Comparison of ENCODE assay signal across 18 cellular contexts in genomic region chr13:92739306-92739818, GRCh38.
"Had no signal": no experiment of that assay in that cellular context is flagged by ENCODE, and none has a peak within 500 bp of the region (broad histone marks: within the 10 kb centered on the region; RNA-seq: fewer than 3 reads in every experiment).

No MANE protein-coding gene starts in this region.

- H3K27me3 ChIP-seq: brain microvascular endothelial cell, foreskin keratinocyte had no signal

- H3K36me3 Mint-ChIP-seq: activated naive CD8-positive, alpha-beta T cell; memory B cell had no signal

- FAIRE-seq: islet of Langerhans had no signal

- H3K36me3 ChIP-seq: brain microvascular endothelial cell, prostate gland had no signal

- H3K9me3 ChIP-seq: prostate gland had no signal

- H3K4me1 Mint-ChIP-seq: memory B cell, nephron had no signal

- DNase-seq: activated CD4-positive, alpha-beta T cell treated with anti-CD3 and anti-CD28 coated beads, Interleukin-2, amount 50 U/mL, for 4 hours; activated effector memory CD4-positive, alpha-beta T cell treated with Interleukin-2 at 50 U/mL for 16 hours; activated T-cell treated with anti-CD3 and anti-CD28 coated beads, Interleukin-2, amount 50 U/mL, for 1 hour; brain microvascular endothelial cell; effector memory CD8-positive, alpha-beta T cell; erythroblast; head of caudate nucleus; stimulated activated CD4-positive, alpha-beta T cell treated with anti-CD3 and anti-CD28 coated beads, Interleukin-2, amount 100 ng/mL, for 24 hours; stimulated activated naive CD4-positive, alpha-beta T cell; trophoblast cell had no signal

- H3K4me1 ChIP-seq: foreskin keratinocyte, prostate gland had no signal

- H3K4me3 Mint-ChIP-seq: activated naive CD8-positive, alpha-beta T cell; dendritic cell treated with granulocyte-macrophage colony-stimulating factor and Interleukin-4, amounts not matched to agents 40 ng/mL and 50 ng/mL, for 4 days; effector memory CD8-positive, alpha-beta T cell; memory B cell; nephron; T-helper 2 cell treated with Interferon-gamma antibody and Interleukin-4, amounts not matched to agents 5 μg/mL and 100 μg/mL, for 36 hours had no signal

- H3K27me3 Mint-ChIP-seq: activated naive CD8-positive, alpha-beta T cell; dendritic cell treated with granulocyte-macrophage colony-stimulating factor and Interleukin-4, amounts not matched to agents 40 ng/mL and 50 ng/mL, for 4 days; effector memory CD8-positive, alpha-beta T cell; memory B cell had no signal

- H3K4me3 ChIP-seq: prostate gland had no signal

- H3K27ac Mint-ChIP-seq: activated naive CD8-positive, alpha-beta T cell; dendritic cell treated with granulocyte-macrophage colony-stimulating factor and Interleukin-4, amounts not matched to agents 40 ng/mL and 50 ng/mL, for 4 days; effector memory CD8-positive, alpha-beta T cell; memory B cell; nephron; T-helper 2 cell treated with Interferon-gamma antibody and Interleukin-4, amounts not matched to agents 5 μg/mL and 100 μg/mL, for 36 hours had no signal

- H3K27ac ChIP-seq: brain microvascular endothelial cell, foreskin keratinocyte, prostate gland had no signal
